In genomic region chr17:64275016-64275415, GRCh38 we compare ENCODE assay signal across 8 cellular contexts.
"Had no signal": no experiment of that assay in that cellular context is flagged by ENCODE, and none has a peak within 500 bp of the region (broad histone marks: within the 10 kb centered on the region; RNA-seq: fewer than 3 reads in every experiment).

No MANE protein-coding gene starts in this region.

- DNase-seq: H9, HCEC 1CT, IMR-90 had no signal

- FAIRE-seq: H1, H54, HTR-8/SVneo, K562 had no signal

- H3K4me3 Mint-ChIP-seq: GM23338, H9 had no signal

- H3K27ac Mint-ChIP-seq: GM23338, H9 had no signal

- H3K4me3 ChIP-seq: GM23338, K562 had no signal
